11 cellular contexts compared by ENCODE assay signal in genomic region chr6:29845405-29846006, GRCh38. TPM values are rescaled to one million over a fixed set of nuclear protein-coding genes. Genes with fewer than 3 reads are reported as not detected.
A peak's percentile ranks its signal among the peaks of the same experiment; 100 is the strongest.
DNase-seq lines count a peak whose midpoint lies in the region; ATAC-seq and TF ChIP-seq lines count a peak whose summit lies in the region.
"Had no signal": no experiment of that assay in that cellular context is flagged by ENCODE, and none has a peak within 500 bp of the region (broad histone marks: within the 10 kb centered on the region; RNA-seq: fewer than 3 reads in every experiment).

No MANE protein-coding gene starts in this region.

- H3K27ac Mint-ChIP-seq in CD8-positive, alpha-beta T cell: no peak overlapping the region
- H3K27ac Mint-ChIP-seq in activated naive CD4-positive, alpha-beta T cell treated with anti-CD3 and anti-CD28 coated beads for 36 hours: peak overlapping the region; percentile 9

- POLR2A ChIA-PET in CD8-positive, alpha-beta T cell (lab: Charles Lee): no interaction called here
- POLR2A ChIA-PET in PC-3 (lab: Charles Lee; ENCODE audit: unreplicated experiment) (no interaction called here), GM10248 (lab: Yijun Ruan, JAX) (no interaction called here)

- peak; percentile 39 for ATAC-seq in CD8-positive, alpha-beta T cell
- ATAC-seq in PC-3 (peak; percentile 78), HG03196 (IDR thresholded peaks at IDR 0.05; ENCODE audit: unreplicated experiment) (no peak), GM18861 (IDR thresholded peaks at IDR 0.05; ENCODE audit: unreplicated experiment) (no peak)

- intact Hi-C loops in CD8-positive, alpha-beta T cell (cut with DNase I, micrococcal nuclease): no loop called here
- intact Hi-C loops in PC-3 (cut with micrococcal nuclease): loop anchor here (5.0 kb wide), 1 partner anchor 122 kb away; no protein-coding TSS in a partner anchor
- intact Hi-C loops in activated naive CD4-positive, alpha-beta T cell treated with anti-CD3 and anti-CD28 coated beads for 36 hours (cut with micrococcal nuclease): loop anchor here (1.0 to 5.0 kb wide), 3 partner anchors 82 to 217 kb away; partner anchors contain the start of gene POLR1H

- H3K4me3 ChIP-seq in CD8-positive, alpha-beta T cell (ENCODE audit: low read depth, low read length): no peak overlapping the region
- no peak overlapping the region for H3K4me3 ChIP-seq in PC-3 (ENCODE audit: low read length)
- H3K4me3 ChIP-seq: BLaER1 treated with 17β-estradiol and CSF1 and Interleukin-3, amounts not matched to agents 10 nM and 100 nM had no signal

- H3F3A ChIP-seq in PC-3 (ENCODE audit: low read length, unreplicated experiment): no peaks in the 10 kb centered on the region

- BruUV-seq in PC-3 (replicated peaks; lab: Mats Ljungman, UMichigan): no TSS peak

- H3K27me3 ChIP-seq in CD8-positive, alpha-beta T cell (ENCODE audit: insufficient read depth, low read length): peaks cover 21% of the 10 kb centered on the region
- H3K27me3 ChIP-seq in PC-3 (ENCODE audit: low read length): no peaks in the 10 kb centered on the region

- H3K9me3 ChIP-seq in CD8-positive, alpha-beta T cell (ENCODE audit: low read length): no peaks in the 10 kb centered on the region
- peaks cover 10% of the 10 kb centered on the region; the same call in 1 of the 2 replicates for H3K9me3 ChIP-seq in PC-3 (ENCODE audit: low read length)

- peaks cover 14% of the 10 kb centered on the region for H3K9me3 Mint-ChIP-seq in CD8-positive, alpha-beta T cell
- H3K9me3 Mint-ChIP-seq in activated naive CD4-positive, alpha-beta T cell treated with anti-CD3 and anti-CD28 coated beads for 36 hours: peaks cover 10% of the 10 kb centered on the region
- H3K9me3 Mint-ChIP-seq: neural crest cell had no signal

- DNase-seq in CD8-positive, alpha-beta T cell: peak in 1 of 7 experiments; percentile 35
- DNase-seq in PC-3 (peak; percentile 77), nucleus accumbens (lab: John Stamatoyannopoulos, UW) (peak in 39 of 56 donors; percentile 3 to 89 (median 49)), NCI-H2196 (lab: John Stamatoyannopoulos, UW; ENCODE audit: unreplicated experiment) (no peak), GM10248 (ENCODE audit: extremely low spot score) (no peak)
- peak; percentile 88 for DNase-seq in activated naive CD4-positive, alpha-beta T cell treated with anti-CD3 and anti-CD28 coated beads for 36 hours
- DNase-seq: NCI-H146 had no signal

- H3K9ac ChIP-seq in PC-3 (ENCODE audit: low read length): no peak overlapping the region
- H3K9ac ChIP-seq: BLaER1 treated with 17β-estradiol and CSF1 and Interleukin-3, amounts not matched to agents 10 nM and 100 nM had no signal

- CTCF ChIA-PET in CD8-positive, alpha-beta T cell (lab: Charles Lee): interaction anchor here (2.3 to 3.8 kb wide), 2 partner anchors 141 to 168 kb away, joined by 7 to 25 read pairs; no protein-coding TSS in a partner anchor
- CTCF ChIA-PET in PC-3 (lab: Charles Lee): no interaction called here
- CTCF ChIA-PET in activated naive CD4-positive, alpha-beta T cell treated with anti-CD3 and anti-CD28 coated beads for 36 hours (lab: Charles Lee): interaction anchor here (2.2 kb wide), 1 partner anchor 192 kb away, joined by 7 read pairs; no protein-coding TSS in a partner anchor
- CTCF ChIA-PET in GM10248 (lab: Yijun Ruan, JAX): interaction anchor here (3.8 kb wide), 1 partner anchor 12 kb away, joined by 13 read pairs; no protein-coding TSS in a partner anchor

- no peak overlapping the region for H2AFZ ChIP-seq in PC-3 (ENCODE audit: low read length)

- peaks cover 8% of the 10 kb centered on the region for H3K4me1 Mint-ChIP-seq in CD8-positive, alpha-beta T cell (ENCODE audit: low read depth)
- peaks cover 25% of the 10 kb centered on the region for H3K4me1 Mint-ChIP-seq in activated naive CD4-positive, alpha-beta T cell treated with anti-CD3 and anti-CD28 coated beads for 36 hours (ENCODE audit: low read depth)
- H3K4me1 Mint-ChIP-seq: neural crest cell had no signal

- no peaks in the 10 kb centered on the region for H4K20me1 ChIP-seq in PC-3 (ENCODE audit: low read length)
- H4K20me1 ChIP-seq: BLaER1 treated with 17β-estradiol and CSF1 and Interleukin-3, amounts not matched to agents 10 nM and 100 nM had no signal

- TF ChIP-seq CTCF in CD8-positive, alpha-beta T cell (IDR thresholded peaks at IDR 0.05): no peak
- TF ChIP-seq CTCF in PC-3 (conservative IDR thresholded peaks at IDR 0.05; ENCODE audit: low read depth, low read length) (no peak), GM10248 (IDR thresholded peaks at IDR 0.05; ENCODE audit: control extremely low read depth, extremely low read depth, low read depth, missing control alignments) (no peak)

- H3K4me2 ChIP-seq in PC-3 (ENCODE audit: low read length): no peak overlapping the region
- H3K4me2 ChIP-seq: BLaER1 treated with 17β-estradiol and CSF1 and Interleukin-3, amounts not matched to agents 10 nM and 100 nM had no signal

- H3K27me3 Mint-ChIP-seq in CD8-positive, alpha-beta T cell (ENCODE audit: low read depth): peaks cover 39% of the 10 kb centered on the region
- H3K27me3 Mint-ChIP-seq in activated naive CD4-positive, alpha-beta T cell treated with anti-CD3 and anti-CD28 coated beads for 36 hours (ENCODE audit: low read depth): peaks cover 20% of the 10 kb centered on the region

- H3K36me3 ChIP-seq in CD8-positive, alpha-beta T cell (ENCODE audit: insufficient read depth, low read length): no peaks in the 10 kb centered on the region
- H3K36me3 ChIP-seq in PC-3 (ENCODE audit: low read depth, low read length): no peaks in the 10 kb centered on the region
- H3K36me3 ChIP-seq: BLaER1 treated with 17β-estradiol and CSF1 and Interleukin-3, amounts not matched to agents 10 nM and 100 nM had no signal

- no peak overlapping the region for H3K4me3 Mint-ChIP-seq in CD8-positive, alpha-beta T cell
- H3K4me3 Mint-ChIP-seq in activated naive CD4-positive, alpha-beta T cell treated with anti-CD3 and anti-CD28 coated beads for 36 hours: no peak overlapping the region
- H3K4me3 Mint-ChIP-seq: neural crest cell had no signal

- H3K27ac ChIP-seq in CD8-positive, alpha-beta T cell (ENCODE audit: low read depth, low read length): no peak overlapping the region
- H3K27ac ChIP-seq in PC-3 (ENCODE audit: low read length): no peak overlapping the region; the same call in 1 of the 2 replicates
- H3K27ac ChIP-seq: BLaER1 treated with 17β-estradiol and CSF1 and Interleukin-3, amounts not matched to agents 10 nM and 100 nM had no signal

- no peaks in the 10 kb centered on the region for H3K9me2 ChIP-seq in PC-3 (replicated peaks; ENCODE audit: low read length)

- H3K4me1 ChIP-seq in CD8-positive, alpha-beta T cell (ENCODE audit: insufficient read depth, low read length): peaks cover 3% of the 10 kb centered on the region
- no peaks in the 10 kb centered on the region for H3K4me1 ChIP-seq in PC-3 (ENCODE audit: insufficient read depth, low read length)
- H3K4me1 ChIP-seq: BLaER1 treated with 17β-estradiol and CSF1 and Interleukin-3, amounts not matched to agents 10 nM and 100 nM had no signal

- no peaks in the 10 kb centered on the region for H3K36me3 Mint-ChIP-seq in CD8-positive, alpha-beta T cell
- no peaks in the 10 kb centered on the region for H3K36me3 Mint-ChIP-seq in activated naive CD4-positive, alpha-beta T cell treated with anti-CD3 and anti-CD28 coated beads for 36 hours (ENCODE audit: low read depth)

- H3K79me2 ChIP-seq in PC-3 (ENCODE audit: low read length): no peaks in the 10 kb centered on the region

RNA-seq across cellular contexts. Expression of gene HLA-G, which starts 17.9 kb away (rescaled TPM):
- 1 to 10 TPM; 6.9 to 7.2 TPM for total RNA-seq in CD8-positive, alpha-beta T cell
- not detected in 2 replicates for total RNA-seq in PC-3 (2014; rRNA removed)
- under 1 TPM in 1 of 2 experiments, not detected in 1; 0.22 TPM for total RNA-seq in activated naive CD4-positive, alpha-beta T cell treated with anti-CD3 and anti-CD28 coated beads for 36 hours
- total RNA-seq: neural crest cell had no signal

Comparison
In these comparisons a context has a peak if more than half of its experiments do, and no peak if none do; other contexts are left out.
1. ATAC-seq: peak in CD8-positive, alpha-beta T cell (single experiment) and PC-3 (single experiment); none in HG03196 (single experiment) and GM18861 (single experiment).
2. DNase-seq: peak in PC-3 (single experiment), activated naive CD4-positive, alpha-beta T cell treated with anti-CD3 and anti-CD28 coated beads for 36 hours (single experiment) and nucleus accumbens (39 of 56); none in NCI-H2196 (single experiment) and GM10248 (single experiment).
3. intact Hi-C loops: an anchor here in PC-3 (5.0 kb wide) and activated naive CD4-positive, alpha-beta T cell treated with anti-CD3 and anti-CD28 coated beads for 36 hours (1.0 to 5.0 kb wide); none called in CD8-positive, alpha-beta T cell.